Comparison of ENCODE assay signal across 20 cellular contexts in genomic region chr11:36480833-36481232, GRCh38. TPM values are rescaled to one million over a fixed set of nuclear protein-coding genes. Genes with fewer than 3 reads are reported as not detected.
DNase-seq lines count a peak whose midpoint lies in the region; ATAC-seq, FAIRE-seq and TF ChIP-seq lines count a peak whose summit lies in the region.
"Had no signal": no experiment of that assay in that cellular context is flagged by ENCODE, and none has a peak within 500 bp of the region (broad histone marks: within the 10 kb centered on the region; RNA-seq: fewer than 3 reads in every experiment).

No MANE protein-coding gene starts in this region.

- FAIRE-seq in HepG2 (lab: Jason Lieb, UNC) = no peak
- FAIRE-seq: A549, D721Med, G401.6, GM12891, GM18507 had no signal

- no peaks in the 10 kb centered on the region for H3K9me3 ChIP-seq in left ventricle myocardium inferior (replicated peaks)
- H3K9me3 ChIP-seq in HepG2 (ENCODE audit: low read length) = no peaks in the 10 kb centered on the region
- no peaks in the 10 kb centered on the region for H3K9me3 ChIP-seq in right lobe of liver
- H3K9me3 ChIP-seq: A549, Caco-2 had no signal

- no peak overlapping the region for H2AFZ ChIP-seq in HepG2 (ENCODE audit: low read length)

- TF ChIP-seq POLR2A in HepG2 (IDR thresholded peaks at IDR 0.05; ENCODE audit: insufficient read depth in 1 of 2, low read depth in 2 of 2, low read length in 2 of 2) (no peak), right lobe of liver (IDR thresholded peaks at IDR 0.05) (no peak)

- BruUV-seq in HepG2 (replicated peaks; lab: Mats Ljungman, UMichigan) = no TSS peak

- peak; percentile 65 for ATAC-seq in Right ventricle myocardium superior (ENCODE audit: poor library complexity)
- no peak for ATAC-seq in HepG2
- ATAC-seq in right lobe of liver = no peak
- no peak for ATAC-seq in HG02678 (IDR thresholded peaks at IDR 0.05; ENCODE audit: unreplicated experiment)
- ATAC-seq: A549; CD8-positive, alpha-beta T cell had no signal

- CTCF ChIA-PET in HepG2 (lab: Yijun Ruan, JAX; ENCODE audit: low intra/inter-chr PET ratio, low total read pairs) = no interaction called here

- no peak for TF ChIP-seq RAD21 in HepG2 (CRISPR knock-in tag; IDR thresholded peaks at IDR 0.05)

- intact Hi-C loops in Right ventricle myocardium superior (cut with DNase I) (no loop called here), left ventricle myocardium inferior (cut with micrococcal nuclease) (no loop called here), HepG2 (cut with micrococcal nuclease; ENCODE audit: unreplicated experiment) (no loop called here), right lobe of liver (cut with DNase I) (no loop called here)

- H4K20me1 ChIP-seq in HepG2 (ENCODE audit: insufficient read depth, low read length) = no peaks in the 10 kb centered on the region

- in situ Hi-C loops in HepG2 (cut with HindIII; ENCODE audit: extremely low pct_ligation_motif_present, low pct_unique_long_range_greater_than_20kb) = loop anchor here (25.0 kb wide), 1 partner anchor 869 kb away; the partner anchor contains the start of gene FJX1

- H3K79me2 ChIP-seq in HepG2 (ENCODE audit: insufficient read depth, low read length) = no peaks in the 10 kb centered on the region

- H3K36me3 ChIP-seq in left ventricle myocardium inferior (peaks cover 19% of the 10 kb centered on the region), HepG2 (replicated peaks in 1 of 2; ENCODE audit: control insufficient read depth in 1 of 2, insufficient read depth in 2 of 2, low read length in 2 of 2) (peaks cover 3% of the 10 kb centered on the region in 2 experiments; a peak in 3 of 5 replicates), right lobe of liver (peaks cover 0 to 9% (median 2%) of the 10 kb centered on the region in 4 donors)

- peaks cover 19% of the 10 kb centered on the region for H3K4me1 ChIP-seq in left ventricle myocardium inferior
- no peaks in the 10 kb centered on the region for H3K4me1 ChIP-seq in HepG2 (ENCODE audit: insufficient read depth, low read length)
- H3K4me1 ChIP-seq in right lobe of liver = no peaks in the 10 kb centered on the region
- H3K4me1 ChIP-seq: A549, Caco-2 had no signal

- DNase-seq in Right ventricle myocardium superior (no peak), left ventricle myocardium inferior (no peak), HepG2 (ENCODE audit: low spot score) (no peak), right lobe of liver (no peak)
- DNase-seq: AML-193; Caco-2; Calu3; CD4-positive, alpha-beta T cell; CD8-positive, alpha-beta T cell; DMS79 treated with DMSO at 0.1 percent for 48 hours; GF-D8 had no signal

- no peak overlapping the region for H3K4me3 ChIP-seq in left ventricle myocardium inferior
- H3K4me3 ChIP-seq in HepG2 (replicated peaks in 1 of 3; ENCODE audit: insufficient read depth in 1 of 3, low read depth in 2 of 3, low read length in 3 of 3) = no peak overlapping the region
- H3K4me3 ChIP-seq in right lobe of liver = no peak overlapping the region
- H3K4me3 ChIP-seq: A549; BLaER1 treated with 17β-estradiol and CSF1 and Interleukin-3, amounts not matched to agents 10 nM and 100 nM had no signal

- H3K4me2 ChIP-seq in HepG2 (ENCODE audit: low read depth, low read length) = no peak overlapping the region
- H3K4me2 ChIP-seq: A549; BLaER1 treated with 17β-estradiol and CSF1 and Interleukin-3, amounts not matched to agents 10 nM and 100 nM had no signal

- H3K27ac ChIP-seq in left ventricle myocardium inferior (replicated peaks) (no peak overlapping the region), HepG2 (ENCODE audit: extremely low read length, insufficient read depth, low read length) (no peak overlapping the region), right lobe of liver (no peak overlapping the region)
- H3K27ac ChIP-seq: 22Rv1; A549; BLaER1 treated with 17β-estradiol and CSF1 and Interleukin-3, amounts not matched to agents 10 nM and 100 nM; C4-2B had no signal

- no peak overlapping the region for H3K9ac ChIP-seq in HepG2 (ENCODE audit: insufficient read depth, low read depth, low read length)
- H3K9ac ChIP-seq: BLaER1 treated with 17β-estradiol and CSF1 and Interleukin-3, amounts not matched to agents 10 nM and 100 nM had no signal

- no peaks in the 10 kb centered on the region for H3K27me3 ChIP-seq in left ventricle myocardium inferior (ENCODE audit: low read depth)
- no peaks in the 10 kb centered on the region for H3K27me3 ChIP-seq in HepG2 (ENCODE audit: control insufficient read depth in 1 of 2, insufficient read depth in 2 of 2, low read length in 2 of 2)
- H3K27me3 ChIP-seq in right lobe of liver = no peaks in the 10 kb centered on the region
- H3K27me3 ChIP-seq: BLaER1 treated with 17β-estradiol and CSF1 and Interleukin-3, amounts not matched to agents 10 nM and 100 nM had no signal

- TF ChIP-seq CTCF in left ventricle myocardium inferior (IDR thresholded peaks at IDR 0.05; ENCODE audit: borderline replicate concordance) = no peak
- no peak for TF ChIP-seq CTCF in HepG2 (CRISPR knock-in tag; IDR thresholded peaks at IDR 0.05)
- TF ChIP-seq CTCF in right lobe of liver (IDR thresholded peaks at IDR 0.05) = no peak

- TF ChIP-seq EP300 in HepG2 (IDR thresholded peaks at IDR 0.05; ENCODE audit: low read depth in 2 of 2, low read length in 2 of 2) (no peak), HepG2 (CRISPR knock-in tag; IDR thresholded peaks at IDR 0.05; ENCODE audit: borderline replicate concordance) (no peak)

- POLR2A ChIA-PET in HepG2 (lab: Yijun Ruan, JAX) = no interaction called here

TF ChIP-seq in HepG2, 621 proteins besides CTCF, POLR2A, EP300 and RAD21:
- peak; percentile 25; the same call in 1 of the 2 replicates for TF ChIP-seq CEBPB (IDR thresholded peaks at IDR 0.05; ENCODE audit: borderline replicate concordance, low read depth, low read length)
- TF ChIP-seq HDAC1 (CRISPR knock-in tag; IDR thresholded peaks at IDR 0.05) = no peak

RNA-seq across cellular contexts. Expression of gene TRAF6, which starts 29.2 kb away (rescaled TPM):
- total RNA-seq in Right ventricle myocardium superior (11.1 TPM), left ventricle myocardium inferior (12.9 TPM), HepG2 (2016; rRNA removed; fragmentation: Illumina TruSeq; extraction: Trizol) (5.9 and 6.5 TPM in 2 replicates), right lobe of liver (1 to 10 TPM; 4.9 to 7.4 (median 6.7) TPM)
- total RNA-seq in HepG2 (2016; cell fraction: cytosol; rRNA removed; fragmentation: Illumina TruSeq; extraction: Trizol; ENCODE audit: low read depth) = 0.97 and 1.5 TPM in 2 replicates
- total RNA-seq in HepG2 (2016; cell fraction: insoluble cytoplasmic fraction; rRNA removed; fragmentation: Illumina TruSeq; extraction: Trizol) = 6.1 and 8.4 TPM in 2 replicates
- 2.9 and 3.1 TPM in 2 replicates for total RNA-seq in HepG2 (2016; cell fraction: membrane; rRNA removed; fragmentation: Illumina TruSeq; extraction: Trizol)
- total RNA-seq in HepG2 (2016; cell fraction: nucleus; rRNA removed; fragmentation: Illumina TruSeq; extraction: Trizol) = 7.3 and 7.7 TPM in 2 replicates
- 3.3 and 3.8 TPM in 2 replicates for polyA plus RNA-seq in HepG2 (2011; rRNA removed)
- 1.7 and 3.2 TPM in 2 replicates for polyA plus RNA-seq in HepG2 (2011; cell fraction: cytosol; rRNA removed)
- 3.8 and 4.1 TPM in 2 replicates for polyA plus RNA-seq in HepG2 (2011; cell fraction: nucleus; rRNA removed)
- polyA plus RNA-seq in HepG2 (2012) = 3.3 and 3.7 TPM in 2 replicates
- polyA plus RNA-seq in HepG2 (2016; cell fraction: cytosol; fragmentation: Illumina TruSeq; extraction: Trizol; ENCODE audit: low read depth) = 0.31 and 0.53 TPM in 2 replicates
- 5.9 and 6.0 TPM in 2 replicates for polyA plus RNA-seq in HepG2 (2016; cell fraction: insoluble cytoplasmic fraction; fragmentation: Illumina TruSeq; extraction: Trizol; ENCODE audit: low read depth)
- polyA plus RNA-seq in HepG2 (2016; cell fraction: membrane; fragmentation: Illumina TruSeq; extraction: Trizol; ENCODE audit: low read depth) = 0.86 and 0.92 TPM in 2 replicates
- 7.2 and 8.1 TPM in 2 replicates for polyA plus RNA-seq in HepG2 (2016; cell fraction: nucleus; fragmentation: Illumina TruSeq; extraction: Trizol; ENCODE audit: insufficient read depth, low read depth)
- polyA minus RNA-seq in HepG2 (2011; rRNA and poly(A)+ RNA removed; ENCODE audit: low replicate concordance) = 6.7 and 13.1 TPM in 2 replicates
- polyA minus RNA-seq in HepG2 (2011; cell fraction: cytosol; rRNA and poly(A)+ RNA removed) = 2.2 and 4.3 TPM in 2 replicates
- polyA minus RNA-seq in HepG2 (2011; cell fraction: nucleus; rRNA and poly(A)+ RNA removed) = 15.3 and 18.3 TPM in 2 replicates
